In genomic region chr18:9575558-9575957, GRCh38 we compare ENCODE assay signal across 8 cellular contexts. TPM values are rescaled to one million over a fixed set of nuclear protein-coding genes. Genes with fewer than 3 reads are reported as not detected.
DNase-seq lines count a peak whose midpoint lies in the region; ATAC-seq and TF ChIP-seq lines count a peak whose summit lies in the region.

No MANE protein-coding gene starts in this region.

- no peak overlapping the region for H3K27ac ChIP-seq in cardiac muscle cell

- H3K4me1 ChIP-seq in adipocyte (ENCODE audit: control insufficient read depth, insufficient read depth, low read length) (peaks cover 5% of the 10 kb centered on the region), cardiac muscle cell (ENCODE audit: low read depth) (peaks cover 4% of the 10 kb centered on the region)

- TF ChIP-seq CTCF in AG10803 (conservative IDR thresholded peaks at IDR 0.05; ENCODE audit: low read length) (peak; percentile 87), cardiac muscle cell (IDR thresholded peaks at IDR 0.05; ENCODE audit: low read depth, low read length) (peak; percentile 90)

- H3K27me3 ChIP-seq in adipocyte (replicated peaks; ENCODE audit: control insufficient read depth, insufficient read depth, low read length) (no peaks in the 10 kb centered on the region), cardiac muscle cell (no peaks in the 10 kb centered on the region)

- ATAC-seq in GM19397 (IDR thresholded peaks at IDR 0.05; ENCODE audit: unreplicated experiment) (peak; percentile 77), GM18858 (IDR thresholded peaks at IDR 0.05; ENCODE audit: unreplicated experiment) (no peak)

- peak; percentile 94 for DNase-seq in AG10803 (ENCODE audit: low read depth)
- DNase-seq in NCI-H2081 treated with DMSO at 0.1 percent for 48 hours (lab: John Stamatoyannopoulos, UW) = peak; percentile 2
- peak; percentile 98 for DNase-seq in adipocyte (ENCODE audit: low read depth)
- DNase-seq in cardiac muscle cell (ENCODE audit: low read depth in 1 of 2, low spot score in 1 of 2) = peak; percentile 98 to 99
- peak; percentile 95 for DNase-seq in pons (ENCODE audit: low spot score)
- DNase-seq in NCI-H1436 (lab: John Stamatoyannopoulos, UW) = no peak

- H3K4me3 ChIP-seq in AG10803 (ENCODE audit: low read length) (no peak overlapping the region), adipocyte (ENCODE audit: low read length) (no peak overlapping the region), cardiac muscle cell (no peak overlapping the region)

- no peaks in the 10 kb centered on the region for H3K9me3 ChIP-seq in adipocyte (ENCODE audit: control insufficient read depth, low read length)
- H3K9me3 ChIP-seq in cardiac muscle cell (ENCODE audit: low read depth) = no peaks in the 10 kb centered on the region

- H3K9ac ChIP-seq in adipocyte (ENCODE audit: low read length) = no peak overlapping the region

- peaks cover 78% of the 10 kb centered on the region for H3K36me3 ChIP-seq in adipocyte (ENCODE audit: control insufficient read depth, insufficient read depth, low read length, severe bottlenecking)
- peaks cover 57% of the 10 kb centered on the region for H3K36me3 ChIP-seq in cardiac muscle cell

RNA-seq across cellular contexts. Expression of gene PPP4R1, which starts 38.8 kb away (rescaled TPM):
- 58.7 and 75.1 TPM in 2 replicates for total RNA-seq in cardiac muscle cell
- polyA plus RNA-seq in cardiac muscle cell = 34.3 and 36.5 TPM in 2 replicates
